Comparison of ENCODE assay signal across 8 cellular contexts in the genomic region with DNA sequence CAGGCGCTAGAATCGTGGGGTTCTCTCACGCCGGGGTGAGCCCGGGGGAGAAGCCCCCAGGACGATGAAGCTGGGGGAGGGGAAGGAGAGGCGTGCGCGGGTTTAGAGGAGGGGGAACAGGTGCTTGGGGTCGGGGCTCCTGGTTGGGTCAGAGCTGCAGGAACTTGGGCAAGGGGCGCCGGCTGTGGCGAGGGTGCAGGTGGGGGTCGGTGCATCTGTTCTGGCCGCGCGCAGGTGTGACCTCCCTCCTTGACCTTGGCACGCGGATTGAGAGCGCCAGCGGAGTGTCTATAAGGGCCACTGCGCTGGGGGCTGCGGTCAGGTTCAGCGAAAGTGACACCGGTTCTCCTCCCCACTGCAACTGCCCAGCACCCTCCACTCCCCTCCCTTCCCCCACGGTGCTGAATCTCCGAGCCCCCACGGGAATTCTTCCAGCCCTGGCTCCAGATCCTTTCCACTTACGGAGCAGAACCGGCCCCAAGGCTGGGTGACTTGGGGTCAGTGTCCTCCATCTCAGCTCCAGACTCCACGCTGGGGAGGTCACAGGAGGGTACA. TPM values are rescaled to one million over a fixed set of nuclear protein-coding genes. Genes with fewer than 3 reads are reported as not detected.
DNase-seq lines count a peak whose midpoint lies in the region; ATAC-seq and TF ChIP-seq lines count a peak whose summit lies in the region.

No MANE protein-coding gene starts in this region.

- H3K27ac Mint-ChIP-seq in activated B cell treated with CpG ODN at 0.5 μM for 24 hours (peak overlapping the region; percentile 75), neural crest cell (ENCODE audit: unreplicated experiment) (no peak overlapping the region)

- H3K9me3 Mint-ChIP-seq in activated B cell treated with CpG ODN at 0.5 μM for 24 hours, result no peaks in the 10 kb centered on the region
- H3K9me3 Mint-ChIP-seq in neural crest cell, result no peaks in the 10 kb centered on the region

- DNase-seq in A673 (ENCODE audit: low spot score), result no peak
- DNase-seq in H7, result peak; percentile 75
- peak; percentile 27 for DNase-seq in activated B cell treated with CpG ODN at 0.5 μM for 24 hours
- no peak for DNase-seq in fibroblast of the aortic adventitia (ENCODE audit: low read depth)
- no peak for DNase-seq in neural crest cell (ENCODE audit: low read depth, low spot score)
- no peak for DNase-seq in inferior parietal cortex (ENCODE audit: extremely low spot score)
- no peak for DNase-seq in NCI-H2107 (lab: John Stamatoyannopoulos, UW)

- H3K4me1 Mint-ChIP-seq in activated B cell treated with CpG ODN at 0.5 μM for 24 hours (peaks cover 43% of the 10 kb centered on the region), neural crest cell (peaks cover 28% of the 10 kb centered on the region)

- CTCF ChIA-PET in A673 (lab: Charles Lee) (interaction anchor here (0.6 kb wide), 1 partner anchor 512 kb away, joined by 3 read pairs; no protein-coding TSS in a partner anchor), activated B cell treated with CpG ODN at 0.5 μM for 24 hours (lab: Charles Lee) (interaction anchor here (0.6 to 1.3 kb wide), 3 partner anchors 13 to 109 kb away, joined by 3 read pairs; no protein-coding TSS in a partner anchor)

- ATAC-seq in activated B cell treated with CpG ODN at 0.5 μM for 24 hours (ENCODE audit: low read depth) (no peak), HG02798 (IDR thresholded peaks at IDR 0.05; ENCODE audit: poor library complexity, unreplicated experiment) (no peak)

- H3K4me3 ChIP-seq in A673 (ENCODE audit: low read depth, low read length, poor library complexity, severe bottlenecking), result peak overlapping the region; percentile 83
- H3K4me3 ChIP-seq in H7 (ENCODE audit: insufficient read depth, low read depth, low read length), result peak overlapping the region; percentile 69
- peak overlapping the region; percentile 75 for H3K4me3 ChIP-seq in fibroblast of the aortic adventitia (ENCODE audit: low read depth, low read length)

- H3K27me3 Mint-ChIP-seq in activated B cell treated with CpG ODN at 0.5 μM for 24 hours, result no peaks in the 10 kb centered on the region
- peaks cover 20% of the 10 kb centered on the region for H3K27me3 Mint-ChIP-seq in neural crest cell (ENCODE audit: low read depth)

- H3K4me3 Mint-ChIP-seq in activated B cell treated with CpG ODN at 0.5 μM for 24 hours (peak overlapping the region; percentile 86), neural crest cell (peak overlapping the region; percentile 86)

- H3K27me3 ChIP-seq in A673 (replicated peaks; ENCODE audit: insufficient read depth, low read depth, low read length, poor library complexity) (no peaks in the 10 kb centered on the region), H7 (ENCODE audit: control insufficient read depth, insufficient read depth, low read length) (peaks cover 12% of the 10 kb centered on the region)

- TF ChIP-seq CTCF in A673 (conservative IDR thresholded peaks at IDR 0.05; ENCODE audit: low read depth, low read length) (no peak), activated B cell treated with CpG ODN at 0.5 μM for 24 hours (IDR thresholded peaks at IDR 0.05) (no peak), fibroblast of the aortic adventitia (IDR thresholded peaks at IDR 0.05; ENCODE audit: insufficient read depth, low read length) (no peak), neural crest cell (conservative IDR thresholded peaks at IDR 0.05) (no peak)

- H3K4me1 ChIP-seq in A673 (ENCODE audit: insufficient read depth, low read length, poor library complexity, severe bottlenecking), result peaks cover 9% of the 10 kb centered on the region

- H3K36me3 ChIP-seq in A673 (ENCODE audit: insufficient read depth, low read length, poor library complexity, severe bottlenecking), result peaks cover 15% of the 10 kb centered on the region
- peaks cover 13% of the 10 kb centered on the region for H3K36me3 ChIP-seq in H7 (replicated peaks; ENCODE audit: control insufficient read depth, insufficient read depth, low read length)

- POLR2A ChIA-PET in A673 (lab: Charles Lee; ENCODE audit: low non-redundant PET), result no interaction called here
- POLR2A ChIA-PET in activated B cell treated with CpG ODN at 0.5 μM for 24 hours (lab: Charles Lee), result interaction anchor here (0.6 to 6.2 kb wide), 14 partner anchors 8 to 1602 kb away, joined by 3 to 137 read pairs (median 5); a partner anchor contains a TSS

- H3K36me3 Mint-ChIP-seq in activated B cell treated with CpG ODN at 0.5 μM for 24 hours (ENCODE audit: low read depth), result peaks cover 25% of the 10 kb centered on the region
- H3K36me3 Mint-ChIP-seq in neural crest cell (ENCODE audit: low read depth), result peaks cover 8% of the 10 kb centered on the region

- peak overlapping the region; percentile 65 for H3K27ac ChIP-seq in A673 (ENCODE audit: low read depth, low read length, poor library complexity, severe bottlenecking)

- H3K9me3 ChIP-seq in A673 (ENCODE audit: low read depth, low read length, poor library complexity, severe bottlenecking), result no peaks in the 10 kb centered on the region

- no TSS peak for BruUV-seq in A673 (replicated peaks; lab: Mats Ljungman, UMichigan)

- intact Hi-C loops in A673 (cut with micrococcal nuclease; ENCODE audit: unreplicated experiment) (no loop called here), activated B cell treated with CpG ODN at 0.5 μM for 24 hours (cut with micrococcal nuclease) (loop anchor here (2.0 kb wide), 3 partner anchors 47 to 235 kb away; a partner anchor contains a TSS)

RNA-seq across cellular contexts. Expression of a gene that starts 0.6 kb away (rescaled TPM):
- total RNA-seq in A673 (2021), result 8.3 and 8.6 TPM in 2 replicates
- total RNA-seq in H7 (2014; rRNA removed; shearing (Covaris generic)), result 3.5 and 7.4 TPM in 2 replicates
- 3.1 and 4.0 TPM in 2 replicates for total RNA-seq in activated B cell treated with CpG ODN at 0.5 μM for 24 hours
- 1.4 and 3.3 TPM in 2 replicates for total RNA-seq in fibroblast of the aortic adventitia (ENCODE audit: low replicate concordance)
- 3.4 and 4.4 TPM in 2 replicates for total RNA-seq in neural crest cell

RNA-seq across cellular contexts. Expression of a gene that starts 1.6 kb away (rescaled TPM):
- total RNA-seq in A673 (2021), result 67.0 and 82.7 TPM in 2 replicates
- 58.0 and 62.9 TPM in 2 replicates for total RNA-seq in H7 (2014; rRNA removed; shearing (Covaris generic))
- 90.2 and 110 TPM in 2 replicates for total RNA-seq in activated B cell treated with CpG ODN at 0.5 μM for 24 hours
- 85.2 and 122 TPM in 2 replicates for total RNA-seq in fibroblast of the aortic adventitia (ENCODE audit: low replicate concordance)
- 78.7 and 79.1 TPM in 2 replicates for total RNA-seq in neural crest cell

RNA-seq across cellular contexts. Expression of a gene that starts 33.6 kb away (rescaled TPM):
- total RNA-seq in A673 (2021), result 13.4 and 15.6 TPM in 2 replicates
- 12.0 and 14.2 TPM in 2 replicates for total RNA-seq in H7 (2014; rRNA removed; shearing (Covaris generic))
- total RNA-seq in activated B cell treated with CpG ODN at 0.5 μM for 24 hours, result 32.0 and 36.1 TPM in 2 replicates
- 4.2 and 7.1 TPM in 2 replicates for total RNA-seq in fibroblast of the aortic adventitia (ENCODE audit: low replicate concordance)
- 11.7 and 11.8 TPM in 2 replicates for total RNA-seq in neural crest cell

RNA-seq across cellular contexts. Expression of a gene that starts 58.1 kb away (rescaled TPM):
- 1.7 and 1.8 TPM in 2 replicates for total RNA-seq in A673 (2021)
- total RNA-seq in H7 (2014; rRNA removed; shearing (Covaris generic)), result not detected in 2 replicates
- 0.02 and 0.04 TPM in 2 replicates for total RNA-seq in activated B cell treated with CpG ODN at 0.5 μM for 24 hours
- not detected in 2 replicates for total RNA-seq in fibroblast of the aortic adventitia (ENCODE audit: low replicate concordance)
- total RNA-seq in neural crest cell, result 0.02 TPM in 1 of 2 replicates, not detected in the other

Comparison
In these comparisons a context has a peak if more than half of its experiments do, and no peak if none do; other contexts are left out.
1. DNase-seq: peak in H7 (single experiment) and activated B cell treated with CpG ODN at 0.5 μM for 24 hours (single experiment); none in A673 (single experiment), fibroblast of the aortic adventitia (single experiment), neural crest cell (single experiment), inferior parietal cortex (single experiment) and NCI-H2107 (single experiment).
2. Peak in every context shown above with its lines, with median percentiles within 50 percentile points of each other: H3K4me3 ChIP-seq.